In genomic region chr1:172699111-172699510, GRCh38 we compare ENCODE assay signal across 8 cellular contexts. TPM values are rescaled to one million over a fixed set of nuclear protein-coding genes. Genes with fewer than 3 reads are reported as not detected.
DNase-seq lines count a peak whose midpoint lies in the region; ATAC-seq and TF ChIP-seq lines count a peak whose summit lies in the region.

No MANE protein-coding gene starts in this region.

- peak overlapping the region; percentile 37 to 96 (median 90) for H3K27ac Mint-ChIP-seq in naive B cell

- CTCF ChIA-PET in A673 (lab: Charles Lee) = no interaction called here

- H3K4me1 ChIP-seq in Peyer's patch = peaks cover 0 to 11% (median 0%) of the 10 kb centered on the region in 4 donors
- H3K4me1 ChIP-seq in A673 (ENCODE audit: insufficient read depth, low read length, poor library complexity, severe bottlenecking) = no peaks in the 10 kb centered on the region

- H3K27me3 Mint-ChIP-seq in naive B cell = no peaks in the 10 kb centered on the region

- no peaks in the 10 kb centered on the region for H3K9me3 ChIP-seq in Peyer's patch
- no peaks in the 10 kb centered on the region for H3K9me3 ChIP-seq in MG63
- no peaks in the 10 kb centered on the region for H3K9me3 ChIP-seq in A673 (ENCODE audit: low read depth, low read length, poor library complexity, severe bottlenecking)

- H3K27me3 ChIP-seq in Peyer's patch = no peaks in the 10 kb centered on the region
- no peaks in the 10 kb centered on the region for H3K27me3 ChIP-seq in MG63
- H3K27me3 ChIP-seq in A673 (replicated peaks; ENCODE audit: insufficient read depth, low read depth, low read length, poor library complexity) = no peaks in the 10 kb centered on the region

- H3K4me3 ChIP-seq in Peyer's patch (no peak overlapping the region), MG63 (no peak overlapping the region), A673 (ENCODE audit: low read depth, low read length, poor library complexity, severe bottlenecking) (no peak overlapping the region)

- H3K27ac ChIP-seq in Peyer's patch (peak overlapping the region in 3 of 4 donors; percentile 20 to 70 (median 62)), A673 (ENCODE audit: low read depth, low read length, poor library complexity, severe bottlenecking) (no peak overlapping the region)

- H3K36me3 Mint-ChIP-seq in naive B cell = no peaks in the 10 kb centered on the region

- no peaks in the 10 kb centered on the region for H3K36me3 ChIP-seq in Peyer's patch
- H3K36me3 ChIP-seq in MG63 = no peaks in the 10 kb centered on the region
- no peaks in the 10 kb centered on the region for H3K36me3 ChIP-seq in A673 (ENCODE audit: insufficient read depth, low read length, poor library complexity, severe bottlenecking)

- TF ChIP-seq POLR2A in Peyer's patch (IDR thresholded peaks at IDR 0.05) = no peak

- ATAC-seq in GM21723 (IDR thresholded peaks at IDR 0.05; ENCODE audit: unreplicated experiment) (peak; percentile 83), naive B cell (ENCODE audit: low read depth in 2 of 2) (peak; percentile 38 to 49)

- H3K9me3 Mint-ChIP-seq in naive B cell = peaks cover 0 to 5% (median 0%) of the 10 kb centered on the region in 7 donors

- intact Hi-C loops in A673 (cut with micrococcal nuclease; ENCODE audit: unreplicated experiment) = no loop called here

- no TSS peak for BruUV-seq in A673 (replicated peaks; lab: Mats Ljungman, UMichigan)

- TF ChIP-seq CTCF in Peyer's patch (IDR thresholded peaks at IDR 0.05) (no peak), A673 (conservative IDR thresholded peaks at IDR 0.05; ENCODE audit: low read depth, low read length) (no peak)

- peak overlapping the region; percentile 3 to 75 (median 48) for H3K4me3 Mint-ChIP-seq in naive B cell

- DNase-seq in CD1c-positive myeloid dendritic cell (ENCODE audit: extremely low spot score) (peak; percentile 33), Peyer's patch (peak in 2 of 3 donors; percentile 60 to 81), naive B cell (no peak), NCI-H2196 treated with DMSO at 0.1 percent for 48 hours (lab: John Stamatoyannopoulos, UW; ENCODE audit: unreplicated experiment) (no peak), MG63 (no peak), A673 (ENCODE audit: low spot score) (no peak)
- peak; percentile 68 for DNase-seq in activated effector memory CD4-positive, alpha-beta T cell treated with Interleukin-2 at 50 U/mL for 16 hours

- peaks cover 21 to 33% (median 27%) of the 10 kb centered on the region in 3 donors for H3K4me1 Mint-ChIP-seq in naive B cell

- POLR2A ChIA-PET in A673 (lab: Charles Lee; ENCODE audit: low non-redundant PET) = no interaction called here

RNA-seq across cellular contexts. Expression of gene FASLG, which starts 40.2 kb away (rescaled TPM):
- total RNA-seq in Peyer's patch (1 to 10 TPM in 1 of 4 donors, under 1 TPM in 1, not detected in 2; 0.35 to 1.5 TPM), A673 (2021) (not detected in 2 replicates)
- not detected for polyA plus RNA-seq in naive B cell (ENCODE audit: low read depth in 6 of 6)
- not detected in 2 replicates for total RNA-seq in MG63 (2014; rRNA removed; shearing (Covaris generic); ENCODE audit: low replicate concordance)

Comparison
In these comparisons a context has a peak if more than half of its experiments do, and no peak if none do; other contexts are left out.
1. DNase-seq: peak in CD1c-positive myeloid dendritic cell (single experiment), Peyer's patch (2 of 3) and activated effector memory CD4-positive, alpha-beta T cell treated with Interleukin-2 at 50 U/mL for 16 hours (single experiment); none in naive B cell (single experiment), NCI-H2196 treated with DMSO at 0.1 percent for 48 hours (single experiment), MG63 (single experiment) and A673 (single experiment).